ENCODE assay signal across 15 cellular contexts in genomic region chr6:116888732-116889360, GRCh38. TPM values are rescaled to one million over a fixed set of nuclear protein-coding genes. Genes with fewer than 3 reads are reported as not detected.
DNase-seq lines count a peak whose midpoint lies in the region; TF ChIP-seq lines count a peak whose summit lies in the region.
"Had no signal": no experiment of that assay in that cellular context is flagged by ENCODE, and none has a peak within 500 bp of the region (broad histone marks: within the 10 kb centered on the region; RNA-seq: fewer than 3 reads in every experiment).

No MANE protein-coding gene starts in this region.

- DNase-seq in HEK293T (ENCODE audit: extremely low spot score) (no peak), LNCaP clone FGC (ENCODE audit: low read depth) (peak; percentile 72), mesothelial cell of epicardium (ENCODE audit: low spot score in 2 of 2, unreplicated experiment in 2 of 2) (no peak), cerebellar nuclear complex (lab: John Stamatoyannopoulos, UW) (no peak), 8988T (no peak), OCI-M1 (lab: John Stamatoyannopoulos, UW) (no peak)
- DNase-seq: Caco-2; CD4-positive, CD25-positive, alpha-beta regulatory T cell; CD8-positive, alpha-beta T cell; DMS153; DND-41; GOT3 had no signal

- H3K4me3 ChIP-seq in LNCaP clone FGC (ENCODE audit: low read depth, low read length) = no peak overlapping the region
- H3K4me3 ChIP-seq: BLaER1, HAP-1 had no signal

- no peaks in the 10 kb centered on the region for H3K9me3 Mint-ChIP-seq in mesothelial cell of epicardium
- H3K9me3 Mint-ChIP-seq: CD8-positive, alpha-beta T cell had no signal

- H3K27me3 Mint-ChIP-seq in mesothelial cell of epicardium (ENCODE audit: low read depth) = no peaks in the 10 kb centered on the region
- H3K27me3 Mint-ChIP-seq: B cell; CD4-positive, CD25-positive, alpha-beta regulatory T cell had no signal

- peaks cover 39% of the 10 kb centered on the region for H3K4me1 Mint-ChIP-seq in mesothelial cell of epicardium
- H3K4me1 Mint-ChIP-seq: B cell; CD4-positive, CD25-positive, alpha-beta regulatory T cell had no signal

- peak overlapping the region; percentile 33 for H3K27ac Mint-ChIP-seq in mesothelial cell of epicardium
- H3K27ac Mint-ChIP-seq: B cell; CD4-positive, CD25-positive, alpha-beta regulatory T cell; CD8-positive, alpha-beta T cell had no signal

- CTCF ChIA-PET in HEK293T (lab: Yijun Ruan, JAX) = no interaction called here

- POLR2A ChIA-PET in HEK293T (lab: Yijun Ruan, JAX) = no interaction called here

- no peak overlapping the region for H3K4me3 Mint-ChIP-seq in mesothelial cell of epicardium
- H3K4me3 Mint-ChIP-seq: B cell; CD4-positive, CD25-positive, alpha-beta regulatory T cell; CD8-positive, alpha-beta T cell had no signal

- H3K36me3 Mint-ChIP-seq in mesothelial cell of epicardium = no peaks in the 10 kb centered on the region
- H3K36me3 Mint-ChIP-seq: CD4-positive, CD25-positive, alpha-beta regulatory T cell; CD8-positive, alpha-beta T cell had no signal

- TF ChIP-seq CTCF in LNCaP clone FGC (IDR thresholded peaks at IDR 0.05; ENCODE audit: control insufficient read depth, extremely low read depth, insufficient read depth) (no peak), mesothelial cell of epicardium (IDR thresholded peaks at IDR 0.05; ENCODE audit: unreplicated experiment) (no peak)

TF ChIP-seq in HEK293T, 16 proteins besides CTCF, POLR2A, EP300 and RAD21:
- TF ChIP-seq ARNT (IDR thresholded peaks at IDR 0.05) = no peak
- peak; percentile 74 for TF ChIP-seq CTBP1 (IDR thresholded peaks at IDR 0.05; ENCODE audit: borderline replicate concordance)
- TF ChIP-seq HDGF (IDR thresholded peaks at IDR 0.05; ENCODE audit: borderline replicate concordance) = no peak
- no peak for TF ChIP-seq SP1 (IDR thresholded peaks at IDR 0.05)
- no peak for TF ChIP-seq LEF1 (IDR thresholded peaks at IDR 0.05; ENCODE audit: borderline replicate concordance)
- TF ChIP-seq ELF4 (IDR thresholded peaks at IDR 0.05) = no peak
- TF ChIP-seq SUZ12 (IDR thresholded peaks at IDR 0.05) = no peak
- TF ChIP-seq, protein P1, sequence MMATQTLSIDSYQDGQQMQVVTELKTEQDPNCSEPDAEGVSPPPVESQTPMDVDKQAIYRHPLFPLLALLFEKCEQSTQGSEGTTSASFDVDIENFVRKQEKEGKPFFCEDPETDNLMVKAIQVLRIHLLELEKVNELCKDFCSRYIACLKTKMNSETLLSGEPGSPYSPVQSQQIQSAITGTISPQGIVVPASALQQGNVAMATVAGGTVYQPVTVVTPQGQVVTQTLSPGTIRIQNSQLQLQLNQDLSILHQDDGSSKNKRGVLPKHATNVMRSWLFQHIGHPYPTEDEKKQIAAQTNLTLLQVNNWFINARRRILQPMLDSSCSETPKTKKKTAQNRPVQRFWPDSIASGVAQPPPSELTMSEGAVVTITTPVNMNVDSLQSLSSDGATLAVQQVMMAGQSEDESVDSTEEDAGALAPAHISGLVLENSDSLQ (IDR thresholded peaks at IDR 0.05) = peak; percentile 89

RNA-seq across cellular contexts. Expression of gene RFX6, which starts 11.8 kb away (rescaled TPM):
- total RNA-seq in mesothelial cell of epicardium = 3.4 to 4.0 TPM (median 3.8 TPM) in 3 replicates
- total RNA-seq: B cell; CD4-positive, CD25-positive, alpha-beta regulatory T cell; CD8-positive, alpha-beta T cell had no signal

RNA-seq across cellular contexts. Expression of gene GPRC6A, which starts 60.0 kb away (rescaled TPM):
- 0.18 to 0.40 TPM (median 0.32 TPM) in 3 replicates for total RNA-seq in mesothelial cell of epicardium
- total RNA-seq: B cell; CD4-positive, CD25-positive, alpha-beta regulatory T cell; CD8-positive, alpha-beta T cell had no signal
